ENCODE assay signal across 1 cellular context in the genomic region with DNA sequence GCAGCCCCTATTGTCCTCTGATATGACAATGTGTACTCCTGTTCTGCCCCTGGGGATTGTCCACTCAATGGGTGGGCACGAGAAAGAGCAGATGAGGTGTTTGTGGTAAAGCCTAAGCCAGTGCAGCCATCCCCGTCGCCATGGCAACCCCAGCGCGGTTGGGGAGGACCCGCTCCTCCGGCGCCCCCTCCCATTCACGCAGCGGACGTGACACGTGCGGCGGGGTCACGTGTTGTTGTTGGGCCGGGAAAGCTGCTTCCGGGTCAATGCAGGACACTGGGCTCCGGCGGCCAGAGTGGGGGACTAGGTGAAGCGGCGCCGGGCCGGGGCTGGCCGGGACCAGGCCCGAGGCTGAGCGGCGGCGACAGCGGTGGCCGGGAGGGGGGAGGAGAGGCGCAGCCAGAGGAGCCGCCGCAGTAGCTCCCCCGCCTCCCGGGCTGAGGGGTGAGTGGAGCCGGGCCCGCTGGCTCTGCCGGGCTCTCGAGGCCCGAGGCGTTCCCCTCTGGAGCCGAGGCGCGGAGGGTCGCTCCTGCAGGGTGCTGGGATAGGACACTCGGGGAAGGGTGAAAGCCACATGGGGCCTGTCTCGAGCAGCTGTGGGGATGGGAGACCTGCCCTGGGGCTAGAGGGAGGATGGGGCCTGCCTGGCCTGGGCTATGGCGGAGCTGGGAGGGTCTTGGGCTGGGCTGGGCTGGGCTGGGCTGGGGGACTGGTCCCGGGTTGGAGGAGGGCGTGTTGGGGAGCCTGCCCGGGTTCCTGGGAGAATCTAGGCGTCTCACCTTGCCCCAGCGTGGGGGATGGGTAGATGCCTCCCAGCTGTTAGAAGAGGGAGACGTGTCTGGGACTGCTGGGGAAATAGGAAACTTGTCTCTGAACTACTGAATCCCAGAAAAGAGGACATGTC.
TF ChIP-seq lines count a peak whose summit lies in the region.

A gene with protein sequence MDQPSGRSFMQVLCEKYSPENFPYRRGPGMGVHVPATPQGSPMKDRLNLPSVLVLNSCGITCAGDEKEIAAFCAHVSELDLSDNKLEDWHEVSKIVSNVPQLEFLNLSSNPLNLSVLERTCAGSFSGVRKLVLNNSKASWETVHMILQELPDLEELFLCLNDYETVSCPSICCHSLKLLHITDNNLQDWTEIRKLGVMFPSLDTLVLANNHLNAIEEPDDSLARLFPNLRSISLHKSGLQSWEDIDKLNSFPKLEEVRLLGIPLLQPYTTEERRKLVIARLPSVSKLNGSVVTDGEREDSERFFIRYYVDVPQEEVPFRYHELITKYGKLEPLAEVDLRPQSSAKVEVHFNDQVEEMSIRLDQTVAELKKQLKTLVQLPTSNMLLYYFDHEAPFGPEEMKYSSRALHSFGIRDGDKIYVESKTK (plus strand): TSS at position 255 of the 904 bp plus-strand sequence. CDS start 21,589 bp downstream, outside the sequence.

TF ChIP-seq in WTC11, 78 proteins besides CTCF, POLR2A, EP300 and RAD21 (continued from another document):
- TF ChIP-seq, protein P1, sequence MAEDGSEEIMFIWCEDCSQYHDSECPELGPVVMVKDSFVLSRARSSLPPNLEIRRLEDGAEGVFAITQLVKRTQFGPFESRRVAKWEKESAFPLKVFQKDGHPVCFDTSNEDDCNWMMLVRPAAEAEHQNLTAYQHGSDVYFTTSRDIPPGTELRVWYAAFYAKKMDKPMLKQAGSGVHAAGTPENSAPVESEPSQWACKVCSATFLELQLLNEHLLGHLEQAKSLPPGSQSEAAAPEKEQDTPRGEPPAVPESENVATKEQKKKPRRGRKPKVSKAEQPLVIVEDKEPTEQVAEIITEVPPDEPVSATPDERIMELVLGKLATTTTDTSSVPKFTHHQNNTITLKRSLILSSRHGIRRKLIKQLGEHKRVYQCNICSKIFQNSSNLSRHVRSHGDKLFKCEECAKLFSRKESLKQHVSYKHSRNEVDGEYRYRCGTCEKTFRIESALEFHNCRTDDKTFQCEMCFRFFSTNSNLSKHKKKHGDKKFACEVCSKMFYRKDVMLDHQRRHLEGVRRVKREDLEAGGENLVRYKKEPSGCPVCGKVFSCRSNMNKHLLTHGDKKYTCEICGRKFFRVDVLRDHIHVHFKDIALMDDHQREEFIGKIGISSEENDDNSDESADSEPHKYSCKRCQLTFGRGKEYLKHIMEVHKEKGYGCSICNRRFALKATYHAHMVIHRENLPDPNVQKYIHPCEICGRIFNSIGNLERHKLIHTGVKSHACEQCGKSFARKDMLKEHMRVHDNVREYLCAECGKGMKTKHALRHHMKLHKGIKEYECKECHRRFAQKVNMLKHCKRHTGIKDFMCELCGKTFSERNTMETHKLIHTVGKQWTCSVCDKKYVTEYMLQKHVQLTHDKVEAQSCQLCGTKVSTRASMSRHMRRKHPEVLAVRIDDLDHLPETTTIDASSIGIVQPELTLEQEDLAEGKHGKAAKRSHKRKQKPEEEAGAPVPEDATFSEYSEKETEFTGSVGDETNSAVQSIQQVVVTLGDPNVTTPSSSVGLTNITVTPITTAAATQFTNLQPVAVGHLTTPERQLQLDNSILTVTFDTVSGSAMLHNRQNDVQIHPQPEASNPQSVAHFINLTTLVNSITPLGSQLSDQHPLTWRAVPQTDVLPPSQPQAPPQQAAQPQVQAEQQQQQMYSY (CRISPR knock-in tag; IDR thresholded peaks at IDR 0.05) = no peak
- TF ChIP-seq, protein P2, sequence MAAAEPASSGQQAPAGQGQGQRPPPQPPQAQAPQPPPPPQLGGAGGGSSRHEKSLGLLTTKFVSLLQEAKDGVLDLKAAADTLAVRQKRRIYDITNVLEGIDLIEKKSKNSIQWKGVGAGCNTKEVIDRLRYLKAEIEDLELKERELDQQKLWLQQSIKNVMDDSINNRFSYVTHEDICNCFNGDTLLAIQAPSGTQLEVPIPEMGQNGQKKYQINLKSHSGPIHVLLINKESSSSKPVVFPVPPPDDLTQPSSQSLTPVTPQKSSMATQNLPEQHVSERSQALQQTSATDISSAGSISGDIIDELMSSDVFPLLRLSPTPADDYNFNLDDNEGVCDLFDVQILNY (CRISPR knock-in tag; IDR thresholded peaks at IDR 0.05) = 0 out of 2 replicates have a peak, but pooled peaks have one; percentile 31
- TF ChIP-seq, protein P3, sequence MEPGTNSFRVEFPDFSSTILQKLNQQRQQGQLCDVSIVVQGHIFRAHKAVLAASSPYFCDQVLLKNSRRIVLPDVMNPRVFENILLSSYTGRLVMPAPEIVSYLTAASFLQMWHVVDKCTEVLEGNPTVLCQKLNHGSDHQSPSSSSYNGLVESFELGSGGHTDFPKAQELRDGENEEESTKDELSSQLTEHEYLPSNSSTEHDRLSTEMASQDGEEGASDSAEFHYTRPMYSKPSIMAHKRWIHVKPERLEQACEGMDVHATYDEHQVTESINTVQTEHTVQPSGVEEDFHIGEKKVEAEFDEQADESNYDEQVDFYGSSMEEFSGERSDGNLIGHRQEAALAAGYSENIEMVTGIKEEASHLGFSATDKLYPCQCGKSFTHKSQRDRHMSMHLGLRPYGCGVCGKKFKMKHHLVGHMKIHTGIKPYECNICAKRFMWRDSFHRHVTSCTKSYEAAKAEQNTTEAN (CRISPR knock-in tag; IDR thresholded peaks at IDR 0.05) = no peak
- TF ChIP-seq TCF7 (CRISPR knock-in tag; IDR thresholded peaks at IDR 0.05; ENCODE audit: low read depth) (no peak), TP53 (CRISPR knock-in tag; IDR thresholded peaks at IDR 0.05) (peak; percentile 80; the same call in 1 of the 2 replicates), NFATC4 (CRISPR knock-in tag; IDR thresholded peaks at IDR 0.05) (no peak), FOXK1 (CRISPR knock-in tag; IDR thresholded peaks at IDR 0.05) (peak; percentile 100), NR2C2 (CRISPR knock-in tag; IDR thresholded peaks at IDR 0.05) (peak; percentile 94), ZNF232 (CRISPR knock-in tag; IDR thresholded peaks at IDR 0.05) (peak; percentile 68; the same call in 1 of the 2 replicates)
